11 cellular contexts compared by ENCODE assay signal in the genomic region with DNA sequence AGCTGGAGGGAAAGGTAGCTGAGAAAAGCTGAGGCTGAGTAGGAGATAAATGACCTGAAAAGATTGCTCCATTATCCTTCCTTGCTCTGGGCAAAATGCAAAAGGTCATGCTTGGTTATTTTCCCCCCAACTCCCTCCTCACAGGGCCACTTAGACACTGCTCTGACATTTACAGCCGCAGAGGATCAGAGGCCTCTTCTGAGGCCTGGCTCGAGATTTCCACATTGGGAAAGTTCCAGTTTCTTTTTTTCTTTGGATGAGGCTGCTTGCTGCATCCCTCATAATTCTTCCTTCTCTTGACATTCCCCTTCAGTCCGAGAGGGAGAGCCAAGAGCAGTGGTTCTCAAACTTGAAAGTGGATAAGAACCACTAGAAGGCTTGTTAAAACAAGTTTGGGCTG.
A peak's percentile ranks its signal among the peaks of the same experiment; 100 is the strongest.
DNase-seq lines count a peak whose midpoint lies in the region; ATAC-seq and TF ChIP-seq lines count a peak whose summit lies in the region.
"Had no signal": no experiment of that assay in that cellular context is flagged by ENCODE, and none has a peak within 500 bp of the region (broad histone marks: within the 10 kb centered on the region; RNA-seq: fewer than 3 reads in every experiment).

No MANE protein-coding gene starts in this region.

- H3K4me3 ChIP-seq in fibroblast of villous mesenchyme (ENCODE audit: low read depth, low read length) (no peak overlapping the region), aorta (ENCODE audit: low read length in 2 of 2) (no peak overlapping the region)

- TF ChIP-seq CTCF in fibroblast of villous mesenchyme (IDR thresholded peaks at IDR 0.05; ENCODE audit: insufficient read depth, low read depth, low read length) = no peak
- no peak for TF ChIP-seq CTCF in nephron progenitor cell (IDR thresholded peaks at IDR 0.05)

- H3K27me3 Mint-ChIP-seq in nephron progenitor cell (ENCODE audit: low read depth, poor library complexity) = peaks cover 11% of the 10 kb centered on the region

- H3K27me3 ChIP-seq in aorta (ENCODE audit: control insufficient read depth in 1 of 2, insufficient read depth in 2 of 2, low read length in 1 of 2) = no peaks in the 10 kb centered on the region

- H3K27ac Mint-ChIP-seq in nephron progenitor cell = peak overlapping the region; percentile 95
- H3K27ac Mint-ChIP-seq: activated B cell treated with CpG ODN at 0.5 μM for 24 hours had no signal

- no peaks in the 10 kb centered on the region for H3K9me3 Mint-ChIP-seq in nephron progenitor cell
- H3K9me3 Mint-ChIP-seq: activated B cell treated with CpG ODN at 0.5 μM for 24 hours had no signal

- H3K4me1 ChIP-seq in aorta (ENCODE audit: control insufficient read depth in 1 of 2, insufficient read depth in 2 of 2, low read length in 2 of 2) = no peaks in the 10 kb centered on the region

- H3K4me3 Mint-ChIP-seq in nephron progenitor cell = peak overlapping the region; percentile 63
- H3K4me3 Mint-ChIP-seq: activated B cell treated with CpG ODN at 0.5 μM for 24 hours had no signal

- no peak overlapping the region for H3K27ac ChIP-seq in aorta (ENCODE audit: low read depth in 1 of 2, low read length in 2 of 2)

- intact Hi-C loops in aorta (cut with DNase I) = no loop called here

- H3K36me3 ChIP-seq in aorta (ENCODE audit: control insufficient read depth in 1 of 2, insufficient read depth in 2 of 2, low read length in 1 of 2) = no peaks in the 10 kb centered on the region

- H3K9me3 ChIP-seq in aorta (ENCODE audit: control insufficient read depth, low read length) = no peaks in the 10 kb centered on the region
- H3K9me3 ChIP-seq: SK-N-SH had no signal

- ATAC-seq in aorta (ENCODE audit: low FRiP score) = peak; percentile 20
- no peak for ATAC-seq in SK-N-SH treated with all-trans-retinoic acid at 6 μM for 48 hours

- H3K4me1 Mint-ChIP-seq in nephron progenitor cell = peaks cover 61% of the 10 kb centered on the region
- H3K4me1 Mint-ChIP-seq: activated B cell treated with CpG ODN at 0.5 μM for 24 hours had no signal

- 56 to 59% methylated on average over 3 of the region's 3 CpGs for WGBS in aorta, 2 donors

- peak; percentile 2 for DNase-seq in activated effector memory CD4-positive, alpha-beta T cell treated with anti-CD3 and anti-CD28 coated beads, Interleukin-2, amount 50 U/mL, for 16 hours
- DNase-seq in activated effector memory CD4-positive, alpha-beta T cell treated with Interleukin-2 at 50 U/mL for 16 hours = no peak
- DNase-seq in fibroblast of villous mesenchyme (ENCODE audit: low read depth) (peak; percentile 73), nephron progenitor cell (no peak), aorta (no peak), midbrain (lab: John Stamatoyannopoulos, UW) (no peak), NCI-H1930 (lab: John Stamatoyannopoulos, UW) (no peak)
- DNase-seq: activated B cell treated with CpG ODN at 0.5 μM for 24 hours, NCI-H187, SK-N-SH had no signal

- no peaks in the 10 kb centered on the region for H3K36me3 Mint-ChIP-seq in nephron progenitor cell (ENCODE audit: low read depth)

TF ChIP-seq in SK-N-SH treated with all-trans-retinoic acid at 6 μM for 48 hours, 23 proteins besides CTCF, POLR2A, EP300 and RAD21:
- TF ChIP-seq ZNF565 (CRISPR knock-in tag; conservative IDR thresholded peaks at IDR 0.05; ENCODE audit: low read depth) = no peak
- TF ChIP-seq BACH2 (CRISPR knock-in tag; IDR thresholded peaks at IDR 0.05; ENCODE audit: borderline replicate concordance) = no peak
- no peak for TF ChIP-seq ZNF70 (CRISPR knock-in tag; IDR thresholded peaks at IDR 0.05)
- TF ChIP-seq, protein P1, sequence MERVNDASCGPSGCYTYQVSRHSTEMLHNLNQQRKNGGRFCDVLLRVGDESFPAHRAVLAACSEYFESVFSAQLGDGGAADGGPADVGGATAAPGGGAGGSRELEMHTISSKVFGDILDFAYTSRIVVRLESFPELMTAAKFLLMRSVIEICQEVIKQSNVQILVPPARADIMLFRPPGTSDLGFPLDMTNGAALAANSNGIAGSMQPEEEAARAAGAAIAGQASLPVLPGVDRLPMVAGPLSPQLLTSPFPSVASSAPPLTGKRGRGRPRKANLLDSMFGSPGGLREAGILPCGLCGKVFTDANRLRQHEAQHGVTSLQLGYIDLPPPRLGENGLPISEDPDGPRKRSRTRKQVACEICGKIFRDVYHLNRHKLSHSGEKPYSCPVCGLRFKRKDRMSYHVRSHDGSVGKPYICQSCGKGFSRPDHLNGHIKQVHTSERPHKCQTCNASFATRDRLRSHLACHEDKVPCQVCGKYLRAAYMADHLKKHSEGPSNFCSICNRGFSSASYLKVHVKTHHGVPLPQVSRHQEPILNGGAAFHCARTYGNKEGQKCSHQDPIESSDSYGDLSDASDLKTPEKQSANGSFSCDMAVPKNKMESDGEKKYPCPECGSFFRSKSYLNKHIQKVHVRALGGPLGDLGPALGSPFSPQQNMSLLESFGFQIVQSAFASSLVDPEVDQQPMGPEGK (CRISPR knock-in tag; IDR thresholded peaks at IDR 0.05; ENCODE audit: borderline replicate concordance) = no peak
- no peak for TF ChIP-seq ARNTL (CRISPR knock-in tag; IDR thresholded peaks at IDR 0.05; ENCODE audit: borderline replicate concordance, low read depth)
- TF ChIP-seq ZFP30 (CRISPR knock-in tag; IDR thresholded peaks at IDR 0.05) = no peak
- TF ChIP-seq, protein P2, sequence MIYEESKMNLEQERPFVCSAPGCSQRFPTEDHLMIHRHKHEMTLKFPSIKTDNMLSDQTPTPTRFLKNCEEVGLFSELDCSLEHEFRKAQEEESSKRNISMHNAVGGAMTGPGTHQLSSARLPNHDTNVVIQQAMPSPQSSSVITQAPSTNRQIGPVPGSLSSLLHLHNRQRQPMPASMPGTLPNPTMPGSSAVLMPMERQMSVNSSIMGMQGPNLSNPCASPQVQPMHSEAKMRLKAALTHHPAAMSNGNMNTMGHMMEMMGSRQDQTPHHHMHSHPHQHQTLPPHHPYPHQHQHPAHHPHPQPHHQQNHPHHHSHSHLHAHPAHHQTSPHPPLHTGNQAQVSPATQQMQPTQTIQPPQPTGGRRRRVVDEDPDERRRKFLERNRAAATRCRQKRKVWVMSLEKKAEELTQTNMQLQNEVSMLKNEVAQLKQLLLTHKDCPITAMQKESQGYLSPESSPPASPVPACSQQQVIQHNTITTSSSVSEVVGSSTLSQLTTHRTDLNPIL (CRISPR knock-in tag; IDR thresholded peaks at IDR 0.05; ENCODE audit: low read depth) = no peak
- TF ChIP-seq TCF4 (CRISPR knock-in tag; IDR thresholded peaks at IDR 0.05; ENCODE audit: borderline replicate concordance) = no peak
- TF ChIP-seq ZC3H10 (CRISPR knock-in tag; IDR thresholded peaks at IDR 0.05) = no peak
- TF ChIP-seq ZFP3 (CRISPR knock-in tag; IDR thresholded peaks at IDR 0.05) = no peak
- no peak for TF ChIP-seq ISL1 (CRISPR knock-in tag; IDR thresholded peaks at IDR 0.05)
- TF ChIP-seq, protein P3, sequence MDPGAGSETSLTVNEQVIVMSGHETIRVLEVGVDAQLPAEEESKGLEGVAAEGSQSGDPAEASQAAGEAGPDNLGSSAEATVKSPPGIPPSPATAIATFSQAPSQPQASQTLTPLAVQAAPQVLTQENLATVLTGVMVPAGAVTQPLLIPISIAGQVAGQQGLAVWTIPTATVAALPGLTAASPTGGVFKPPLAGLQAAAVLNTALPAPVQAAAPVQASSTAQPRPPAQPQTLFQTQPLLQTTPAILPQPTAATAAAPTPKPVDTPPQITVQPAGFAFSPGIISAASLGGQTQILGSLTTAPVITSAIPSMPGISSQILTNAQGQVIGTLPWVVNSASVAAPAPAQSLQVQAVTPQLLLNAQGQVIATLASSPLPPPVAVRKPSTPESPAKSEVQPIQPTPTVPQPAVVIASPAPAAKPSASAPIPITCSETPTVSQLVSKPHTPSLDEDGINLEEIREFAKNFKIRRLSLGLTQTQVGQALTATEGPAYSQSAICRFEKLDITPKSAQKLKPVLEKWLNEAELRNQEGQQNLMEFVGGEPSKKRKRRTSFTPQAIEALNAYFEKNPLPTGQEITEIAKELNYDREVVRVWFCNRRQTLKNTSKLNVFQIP (CRISPR knock-in tag; IDR thresholded peaks at IDR 0.05; ENCODE audit: borderline replicate concordance, low read depth) = no peak
- no peak for TF ChIP-seq OSR1 (CRISPR knock-in tag; IDR thresholded peaks at IDR 0.05)
- no peak for TF ChIP-seq ESRRG (CRISPR knock-in tag; IDR thresholded peaks at IDR 0.05)
- no peak for TF ChIP-seq GLIS3 (CRISPR knock-in tag; IDR thresholded peaks at IDR 0.05)
- TF ChIP-seq CSDC2 (CRISPR knock-in tag; IDR thresholded peaks at IDR 0.05) = no peak
- no peak for TF ChIP-seq RARB (CRISPR knock-in tag; IDR thresholded peaks at IDR 0.05)

Comparison
In these comparisons a context has a peak if more than half of its experiments do, and no peak if none do; other contexts are left out.
1. DNase-seq: peak in activated effector memory CD4-positive, alpha-beta T cell treated with anti-CD3 and anti-CD28 coated beads, Interleukin-2, amount 50 U/mL, for 16 hours (single experiment) and fibroblast of villous mesenchyme (single experiment); none in activated effector memory CD4-positive, alpha-beta T cell treated with Interleukin-2 at 50 U/mL for 16 hours (single experiment), nephron progenitor cell (single experiment), aorta (0 of 2), midbrain (single experiment) and NCI-H1930 (0 of 2).